ENCODE assay signal across 1 cellular context in genomic region chr7:556837-557555, GRCh38.
A peak's percentile ranks its signal among the peaks of the same experiment; 100 is the strongest.
TF ChIP-seq lines count a peak whose summit lies in the region.

No MANE protein-coding gene starts in this region.

TF ChIP-seq in K562, 482 proteins besides CTCF, POLR2A, EP300 and RAD21 (continues in another document):
- TF ChIP-seq ZNF561 (CRISPR knock-in tag; conservative IDR thresholded peaks at IDR 0.05), result no peak
- no peak for TF ChIP-seq CTBP1 (IDR thresholded peaks at IDR 0.05; ENCODE audit: borderline replicate concordance)
- TF ChIP-seq ARID4B (CRISPR knock-in tag; IDR thresholded peaks at IDR 0.05), result no peak
- TF ChIP-seq RBM25 (IDR thresholded peaks at IDR 0.05; ENCODE audit: low read depth, low read length, severe bottlenecking), result peak; percentile 71
- TF ChIP-seq, protein P1, sequence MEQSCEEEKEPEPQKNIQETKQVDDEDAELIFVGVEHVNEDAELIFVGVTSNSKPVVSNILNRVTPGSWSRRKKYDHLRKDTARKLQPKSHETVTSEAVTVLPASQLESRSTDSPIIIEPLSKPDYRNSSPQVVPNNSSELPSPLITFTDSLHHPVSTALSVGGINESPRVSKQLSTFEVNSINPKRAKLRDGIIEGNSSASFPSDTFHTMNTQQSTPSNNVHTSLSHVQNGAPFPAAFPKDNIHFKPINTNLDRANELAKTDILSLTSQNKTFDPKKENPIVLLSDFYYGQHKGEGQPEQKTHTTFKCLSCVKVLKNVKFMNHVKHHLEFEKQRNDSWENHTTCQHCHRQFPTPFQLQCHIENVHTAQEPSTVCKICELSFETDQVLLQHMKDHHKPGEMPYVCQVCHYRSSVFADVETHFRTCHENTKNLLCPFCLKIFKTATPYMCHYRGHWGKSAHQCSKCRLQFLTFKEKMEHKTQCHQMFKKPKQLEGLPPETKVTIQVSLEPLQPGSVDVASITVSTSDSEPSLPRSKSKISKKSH (CRISPR knock-in tag; IDR thresholded peaks at IDR 0.05), result no peak
- TF ChIP-seq BRD4 (IDR thresholded peaks at IDR 0.05), result no peak
- TF ChIP-seq ZBTB34 (CRISPR knock-in tag; IDR thresholded peaks at IDR 0.05), result no peak
- TF ChIP-seq STAG1 (CRISPR knock-in tag; IDR thresholded peaks at IDR 0.05; ENCODE audit: borderline replicate concordance), result no peak
- TF ChIP-seq NFE2 (IDR thresholded peaks at IDR 0.05; ENCODE audit: low read depth), result no peak
- TF ChIP-seq TAF15 (IDR thresholded peaks at IDR 0.05; ENCODE audit: low read depth, low read length), result no peak
- TF ChIP-seq, protein P2, sequence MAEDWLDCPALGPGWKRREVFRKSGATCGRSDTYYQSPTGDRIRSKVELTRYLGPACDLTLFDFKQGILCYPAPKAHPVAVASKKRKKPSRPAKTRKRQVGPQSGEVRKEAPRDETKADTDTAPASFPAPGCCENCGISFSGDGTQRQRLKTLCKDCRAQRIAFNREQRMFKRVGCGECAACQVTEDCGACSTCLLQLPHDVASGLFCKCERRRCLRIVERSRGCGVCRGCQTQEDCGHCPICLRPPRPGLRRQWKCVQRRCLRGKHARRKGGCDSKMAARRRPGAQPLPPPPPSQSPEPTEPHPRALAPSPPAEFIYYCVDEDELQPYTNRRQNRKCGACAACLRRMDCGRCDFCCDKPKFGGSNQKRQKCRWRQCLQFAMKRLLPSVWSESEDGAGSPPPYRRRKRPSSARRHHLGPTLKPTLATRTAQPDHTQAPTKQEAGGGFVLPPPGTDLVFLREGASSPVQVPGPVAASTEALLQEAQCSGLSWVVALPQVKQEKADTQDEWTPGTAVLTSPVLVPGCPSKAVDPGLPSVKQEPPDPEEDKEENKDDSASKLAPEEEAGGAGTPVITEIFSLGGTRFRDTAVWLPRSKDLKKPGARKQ (CRISPR knock-in tag; IDR thresholded peaks at IDR 0.05), result no peak
- no peak for TF ChIP-seq NR2F6 (CRISPR knock-in tag; IDR thresholded peaks at IDR 0.05)
- no peak for TF ChIP-seq ZNF586 (CRISPR knock-in tag; conservative IDR thresholded peaks at IDR 0.05)
- TF ChIP-seq NBN (IDR thresholded peaks at IDR 0.05; ENCODE audit: low read depth), result no peak
- peak in 1 of 2 experiments; percentile 89; a peak in 1 of 3 replicates for TF ChIP-seq CBX3 (IDR thresholded peaks at IDR 0.05; ENCODE audit: borderline replicate concordance in 1 of 2, low read length in 2 of 2)
- no peak for TF ChIP-seq POLR2AphosphoS5 (IDR thresholded peaks at IDR 0.05; ENCODE audit: control insufficient read depth, insufficient read depth, low read depth, low read length)
- TF ChIP-seq TRIM28 (IDR thresholded peaks at IDR 0.05), result peak; percentile 79
- TF ChIP-seq, protein P3, sequence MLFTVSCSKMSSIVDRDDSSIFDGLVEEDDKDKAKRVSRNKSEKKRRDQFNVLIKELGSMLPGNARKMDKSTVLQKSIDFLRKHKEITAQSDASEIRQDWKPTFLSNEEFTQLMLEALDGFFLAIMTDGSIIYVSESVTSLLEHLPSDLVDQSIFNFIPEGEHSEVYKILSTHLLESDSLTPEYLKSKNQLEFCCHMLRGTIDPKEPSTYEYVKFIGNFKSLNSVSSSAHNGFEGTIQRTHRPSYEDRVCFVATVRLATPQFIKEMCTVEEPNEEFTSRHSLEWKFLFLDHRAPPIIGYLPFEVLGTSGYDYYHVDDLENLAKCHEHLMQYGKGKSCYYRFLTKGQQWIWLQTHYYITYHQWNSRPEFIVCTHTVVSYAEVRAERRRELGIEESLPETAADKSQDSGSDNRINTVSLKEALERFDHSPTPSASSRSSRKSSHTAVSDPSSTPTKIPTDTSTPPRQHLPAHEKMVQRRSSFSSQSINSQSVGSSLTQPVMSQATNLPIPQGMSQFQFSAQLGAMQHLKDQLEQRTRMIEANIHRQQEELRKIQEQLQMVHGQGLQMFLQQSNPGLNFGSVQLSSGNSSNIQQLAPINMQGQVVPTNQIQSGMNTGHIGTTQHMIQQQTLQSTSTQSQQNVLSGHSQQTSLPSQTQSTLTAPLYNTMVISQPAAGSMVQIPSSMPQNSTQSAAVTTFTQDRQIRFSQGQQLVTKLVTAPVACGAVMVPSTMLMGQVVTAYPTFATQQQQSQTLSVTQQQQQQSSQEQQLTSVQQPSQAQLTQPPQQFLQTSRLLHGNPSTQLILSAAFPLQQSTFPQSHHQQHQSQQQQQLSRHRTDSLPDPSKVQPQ (CRISPR knock-in tag; IDR thresholded peaks at IDR 0.05; ENCODE audit: borderline replicate concordance), result no peak
- no peak for TF ChIP-seq PCBP2 (IDR thresholded peaks at IDR 0.05; ENCODE audit: low read depth, low read length, poor library complexity, severe bottlenecking)
- TF ChIP-seq, protein P4, sequence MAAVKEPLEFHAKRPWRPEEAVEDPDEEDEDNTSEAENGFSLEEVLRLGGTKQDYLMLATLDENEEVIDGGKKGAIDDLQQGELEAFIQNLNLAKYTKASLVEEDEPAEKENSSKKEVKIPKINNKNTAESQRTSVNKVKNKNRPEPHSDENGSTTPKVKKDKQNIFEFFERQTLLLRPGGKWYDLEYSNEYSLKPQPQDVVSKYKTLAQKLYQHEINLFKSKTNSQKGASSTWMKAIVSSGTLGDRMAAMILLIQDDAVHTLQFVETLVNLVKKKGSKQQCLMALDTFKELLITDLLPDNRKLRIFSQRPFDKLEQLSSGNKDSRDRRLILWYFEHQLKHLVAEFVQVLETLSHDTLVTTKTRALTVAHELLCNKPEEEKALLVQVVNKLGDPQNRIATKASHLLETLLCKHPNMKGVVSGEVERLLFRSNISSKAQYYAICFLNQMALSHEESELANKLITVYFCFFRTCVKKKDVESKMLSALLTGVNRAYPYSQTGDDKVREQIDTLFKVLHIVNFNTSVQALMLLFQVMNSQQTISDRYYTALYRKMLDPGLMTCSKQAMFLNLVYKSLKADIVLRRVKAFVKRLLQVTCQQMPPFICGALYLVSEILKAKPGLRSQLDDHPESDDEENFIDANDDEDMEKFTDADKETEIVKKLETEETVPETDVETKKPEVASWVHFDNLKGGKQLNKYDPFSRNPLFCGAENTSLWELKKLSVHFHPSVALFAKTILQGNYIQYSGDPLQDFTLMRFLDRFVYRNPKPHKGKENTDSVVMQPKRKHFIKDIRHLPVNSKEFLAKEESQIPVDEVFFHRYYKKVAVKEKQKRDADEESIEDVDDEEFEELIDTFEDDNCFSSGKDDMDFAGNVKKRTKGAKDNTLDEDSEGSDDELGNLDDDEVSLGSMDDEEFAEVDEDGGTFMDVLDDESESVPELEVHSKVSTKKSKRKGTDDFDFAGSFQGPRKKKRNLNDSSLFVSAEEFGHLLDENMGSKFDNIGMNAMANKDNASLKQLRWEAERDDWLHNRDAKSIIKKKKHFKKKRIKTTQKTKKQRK (IDR thresholded peaks at IDR 0.05; ENCODE audit: borderline replicate concordance, low read depth, low read length), result no peak
- no peak for TF ChIP-seq MCM5 (IDR thresholded peaks at IDR 0.05; ENCODE audit: low read depth)
- TF ChIP-seq ZNF134 (CRISPR knock-in tag; conservative IDR thresholded peaks at IDR 0.05), result no peak
- TF ChIP-seq JUNB (CRISPR knock-in tag; conservative IDR thresholded peaks at IDR 0.05), result no peak
- no peak for TF ChIP-seq CEBPB (tag; IDR thresholded peaks at IDR 0.05)
- TF ChIP-seq, protein P5, sequence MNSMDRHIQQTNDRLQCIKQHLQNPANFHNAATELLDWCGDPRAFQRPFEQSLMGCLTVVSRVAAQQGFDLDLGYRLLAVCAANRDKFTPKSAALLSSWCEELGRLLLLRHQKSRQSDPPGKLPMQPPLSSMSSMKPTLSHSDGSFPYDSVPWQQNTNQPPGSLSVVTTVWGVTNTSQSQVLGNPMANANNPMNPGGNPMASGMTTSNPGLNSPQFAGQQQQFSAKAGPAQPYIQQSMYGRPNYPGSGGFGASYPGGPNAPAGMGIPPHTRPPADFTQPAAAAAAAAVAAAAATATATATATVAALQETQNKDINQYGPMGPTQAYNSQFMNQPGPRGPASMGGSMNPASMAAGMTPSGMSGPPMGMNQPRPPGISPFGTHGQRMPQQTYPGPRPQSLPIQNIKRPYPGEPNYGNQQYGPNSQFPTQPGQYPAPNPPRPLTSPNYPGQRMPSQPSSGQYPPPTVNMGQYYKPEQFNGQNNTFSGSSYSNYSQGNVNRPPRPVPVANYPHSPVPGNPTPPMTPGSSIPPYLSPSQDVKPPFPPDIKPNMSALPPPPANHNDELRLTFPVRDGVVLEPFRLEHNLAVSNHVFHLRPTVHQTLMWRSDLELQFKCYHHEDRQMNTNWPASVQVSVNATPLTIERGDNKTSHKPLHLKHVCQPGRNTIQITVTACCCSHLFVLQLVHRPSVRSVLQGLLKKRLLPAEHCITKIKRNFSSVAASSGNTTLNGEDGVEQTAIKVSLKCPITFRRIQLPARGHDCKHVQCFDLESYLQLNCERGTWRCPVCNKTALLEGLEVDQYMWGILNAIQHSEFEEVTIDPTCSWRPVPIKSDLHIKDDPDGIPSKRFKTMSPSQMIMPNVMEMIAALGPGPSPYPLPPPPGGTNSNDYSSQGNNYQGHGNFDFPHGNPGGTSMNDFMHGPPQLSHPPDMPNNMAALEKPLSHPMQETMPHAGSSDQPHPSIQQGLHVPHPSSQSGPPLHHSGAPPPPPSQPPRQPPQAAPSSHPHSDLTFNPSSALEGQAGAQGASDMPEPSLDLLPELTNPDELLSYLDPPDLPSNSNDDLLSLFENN (IDR thresholded peaks at IDR 0.05; ENCODE audit: low read depth in 2 of 2, low read length in 2 of 2), result no peak
- TF ChIP-seq MAZ (CRISPR knock-in tag; conservative IDR thresholded peaks at IDR 0.05 in 1 of 2, IDR thresholded peaks at IDR 0.05 in 1 of 2), result no peak
- TF ChIP-seq LCOR (CRISPR knock-in tag; IDR thresholded peaks at IDR 0.05), result no peak
- TF ChIP-seq SMAD1 (IDR thresholded peaks at IDR 0.05; ENCODE audit: low read depth, low read length, partially characterized antibody), result no peak
- no peak for TF ChIP-seq HOXB6 (CRISPR knock-in tag; IDR thresholded peaks at IDR 0.05; ENCODE audit: borderline replicate concordance)
- TF ChIP-seq SRSF9 (IDR thresholded peaks at IDR 0.05; ENCODE audit: borderline replicate concordance, low read depth, low read length), result no peak
- TF ChIP-seq KLF6 (CRISPR knock-in tag; IDR thresholded peaks at IDR 0.05; ENCODE audit: borderline replicate concordance), result no peak
- TF ChIP-seq SRF (CRISPR knock-in tag; IDR thresholded peaks at IDR 0.05), result no peak
- TF ChIP-seq, protein P6, sequence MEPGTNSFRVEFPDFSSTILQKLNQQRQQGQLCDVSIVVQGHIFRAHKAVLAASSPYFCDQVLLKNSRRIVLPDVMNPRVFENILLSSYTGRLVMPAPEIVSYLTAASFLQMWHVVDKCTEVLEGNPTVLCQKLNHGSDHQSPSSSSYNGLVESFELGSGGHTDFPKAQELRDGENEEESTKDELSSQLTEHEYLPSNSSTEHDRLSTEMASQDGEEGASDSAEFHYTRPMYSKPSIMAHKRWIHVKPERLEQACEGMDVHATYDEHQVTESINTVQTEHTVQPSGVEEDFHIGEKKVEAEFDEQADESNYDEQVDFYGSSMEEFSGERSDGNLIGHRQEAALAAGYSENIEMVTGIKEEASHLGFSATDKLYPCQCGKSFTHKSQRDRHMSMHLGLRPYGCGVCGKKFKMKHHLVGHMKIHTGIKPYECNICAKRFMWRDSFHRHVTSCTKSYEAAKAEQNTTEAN (CRISPR knock-in tag; IDR thresholded peaks at IDR 0.05), result no peak
- TF ChIP-seq POLR3G (IDR thresholded peaks at IDR 0.05; ENCODE audit: extremely low read depth, insufficient read length, insufficient replicate concordance), result no peak
- no peak for TF ChIP-seq PHB2 (IDR thresholded peaks at IDR 0.05; ENCODE audit: low read depth)
- no peak for TF ChIP-seq SNRNP70 (optimal IDR thresholded peaks at IDR 0.05; ENCODE audit: low read depth, low read length)
- TF ChIP-seq ZNF41 (CRISPR knock-in tag; conservative IDR thresholded peaks at IDR 0.05), result no peak
- TF ChIP-seq ZNF12 (CRISPR knock-in tag; IDR thresholded peaks at IDR 0.05), result 0 out of 2 replicates have a peak, but pooled peaks have one; percentile 59
- peak; percentile 42; the same call in 1 of the 2 replicates for TF ChIP-seq PTBP1 (IDR thresholded peaks at IDR 0.05; ENCODE audit: low read depth, low read length)
- TF ChIP-seq SMARCA5 (IDR thresholded peaks at IDR 0.05), result peak; percentile 43; the same call in 1 of the 2 replicates
- TF ChIP-seq BCOR (IDR thresholded peaks at IDR 0.05), result peak; percentile 91
- TF ChIP-seq, protein P7, sequence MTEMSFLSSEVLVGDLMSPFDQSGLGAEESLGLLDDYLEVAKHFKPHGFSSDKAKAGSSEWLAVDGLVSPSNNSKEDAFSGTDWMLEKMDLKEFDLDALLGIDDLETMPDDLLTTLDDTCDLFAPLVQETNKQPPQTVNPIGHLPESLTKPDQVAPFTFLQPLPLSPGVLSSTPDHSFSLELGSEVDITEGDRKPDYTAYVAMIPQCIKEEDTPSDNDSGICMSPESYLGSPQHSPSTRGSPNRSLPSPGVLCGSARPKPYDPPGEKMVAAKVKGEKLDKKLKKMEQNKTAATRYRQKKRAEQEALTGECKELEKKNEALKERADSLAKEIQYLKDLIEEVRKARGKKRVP (CRISPR knock-in tag; IDR thresholded peaks at IDR 0.05), result no peak
- TF ChIP-seq SRSF7 (optimal IDR thresholded peaks at IDR 0.05; ENCODE audit: low read depth, low read length), result no peak
